8 cellular contexts compared by ENCODE assay signal in genomic region chr11:112320668-112321067, GRCh38.
DNase-seq lines count a peak whose midpoint lies in the region; ATAC-seq and TF ChIP-seq lines count a peak whose summit lies in the region.

No MANE protein-coding gene starts in this region.

- peak; percentile 82 for DNase-seq in glomerular visceral epithelial cell (ENCODE audit: extremely low spot score)
- DNase-seq in sigmoid colon: peak; percentile 88
- no peak for DNase-seq in effector memory CD8-positive, alpha-beta T cell
- DNase-seq in natural killer cell treated with Interleukin-12 subunit alpha and Interleukin-12 subunit beta and Interleukin-15 and Interleukin-18, amount 100 ng/mL, for 72 hours (ENCODE audit: low spot score): no peak
- no peak for DNase-seq in activated T-helper 2 cell treated with anti-CD3 and anti-CD28 coated beads, Interferon-gamma antibody, Interleukin-2, Interleukin-4, amounts not matched to agents 10 μg/mL and 5 μg/mL and 100 μg/mL, durations not matched to agents 14 hours and 24 hours and 36 hours (ENCODE audit: low spot score)
- no peak for DNase-seq in activated T-cell treated with anti-CD3 and anti-CD28 coated beads, Interleukin-2, amount 50 U/mL, for 1 hour

- H3K27me3 Mint-ChIP-seq in effector memory CD8-positive, alpha-beta T cell: no peaks in the 10 kb centered on the region
- no peaks in the 10 kb centered on the region for H3K27me3 Mint-ChIP-seq in natural killer cell treated with Interleukin-12 subunit alpha and Interleukin-12 subunit beta and Interleukin-15 and Interleukin-18, amount 100 ng/mL, for 72 hours
- peaks cover 4% of the 10 kb centered on the region for H3K27me3 Mint-ChIP-seq in activated T-helper 2 cell treated with anti-CD3 and anti-CD28 coated beads, Interferon-gamma antibody, Interleukin-2, Interleukin-4, amounts not matched to agents 10 μg/mL and 5 μg/mL and 100 μg/mL, durations not matched to agents 14 hours and 24 hours and 36 hours (ENCODE audit: low read depth)

- H3K4me3 ChIP-seq in HEK293 (ENCODE audit: low read depth, low read length): no peak overlapping the region
- no peak overlapping the region for H3K4me3 ChIP-seq in sigmoid colon

- peak; percentile 54 for ATAC-seq in SK-N-SH treated with all-trans-retinoic acid at 6 μM for 48 hours
- no peak for ATAC-seq in effector memory CD8-positive, alpha-beta T cell (replicated peaks)
- no peak for ATAC-seq in natural killer cell treated with Interleukin-12 subunit alpha and Interleukin-12 subunit beta and Interleukin-15 and Interleukin-18, amount 100 ng/mL, for 72 hours

- POLR2A ChIA-PET in HEK293 (lab: Yijun Ruan, JAX): no interaction called here

- no peaks in the 10 kb centered on the region for H3K36me3 Mint-ChIP-seq in effector memory CD8-positive, alpha-beta T cell (ENCODE audit: insufficient read depth)
- H3K36me3 Mint-ChIP-seq in natural killer cell treated with Interleukin-12 subunit alpha and Interleukin-12 subunit beta and Interleukin-15 and Interleukin-18, amount 100 ng/mL, for 72 hours: no peaks in the 10 kb centered on the region
- H3K36me3 Mint-ChIP-seq in activated T-helper 2 cell treated with anti-CD3 and anti-CD28 coated beads, Interferon-gamma antibody, Interleukin-2, Interleukin-4, amounts not matched to agents 10 μg/mL and 5 μg/mL and 100 μg/mL, durations not matched to agents 14 hours and 24 hours and 36 hours (ENCODE audit: low read depth): no peaks in the 10 kb centered on the region

- H3K27me3 ChIP-seq in sigmoid colon: no peaks in the 10 kb centered on the region

- 32 to 63% methylated on average over 5 of the region's 5 CpGs for WGBS in sigmoid colon, 2 donors

- no peak for TF ChIP-seq EP300 in sigmoid colon (IDR thresholded peaks at IDR 0.05)

- H3K4me3 Mint-ChIP-seq in effector memory CD8-positive, alpha-beta T cell: no peak overlapping the region
- H3K4me3 Mint-ChIP-seq in natural killer cell treated with Interleukin-12 subunit alpha and Interleukin-12 subunit beta and Interleukin-15 and Interleukin-18, amount 100 ng/mL, for 72 hours: no peak overlapping the region
- H3K4me3 Mint-ChIP-seq in activated T-helper 2 cell treated with anti-CD3 and anti-CD28 coated beads, Interferon-gamma antibody, Interleukin-2, Interleukin-4, amounts not matched to agents 10 μg/mL and 5 μg/mL and 100 μg/mL, durations not matched to agents 14 hours and 24 hours and 36 hours (ENCODE audit: low read depth): no peak overlapping the region

- H3K27ac ChIP-seq in HEK293 (ENCODE audit: extremely low read depth, low read depth, low read length) (no peak overlapping the region), sigmoid colon (peak overlapping the region in 1 of 4 donors; percentile 6)

- H3K36me3 ChIP-seq in HEK293 (ENCODE audit: control insufficient read depth in 2 of 2, insufficient read depth in 1 of 2, low read length in 2 of 2) (no peaks in the 10 kb centered on the region), sigmoid colon (no peaks in the 10 kb centered on the region)

- H3K9me3 ChIP-seq in HEK293 (ENCODE audit: control insufficient read depth, insufficient read depth, low read depth, low read length) (no peaks in the 10 kb centered on the region), sigmoid colon (no peaks in the 10 kb centered on the region)

- TF ChIP-seq CTCF in HEK293 (tag by site-specific recombination; IDR thresholded peaks at IDR 0.05) (no peak), sigmoid colon (IDR thresholded peaks at IDR 0.05) (no peak)

- intact Hi-C loops in sigmoid colon (cut with DNase I): no loop called here
- intact Hi-C loops in activated T-helper 2 cell treated with anti-CD3 and anti-CD28 coated beads, Interferon-gamma antibody, Interleukin-2, Interleukin-4, amounts not matched to agents 10 μg/mL and 5 μg/mL and 100 μg/mL, durations not matched to agents 14 hours and 24 hours and 36 hours (cut with micrococcal nuclease): no loop called here

- H3K9me3 Mint-ChIP-seq in effector memory CD8-positive, alpha-beta T cell: no peaks in the 10 kb centered on the region
- no peaks in the 10 kb centered on the region for H3K9me3 Mint-ChIP-seq in natural killer cell treated with Interleukin-12 subunit alpha and Interleukin-12 subunit beta and Interleukin-15 and Interleukin-18, amount 100 ng/mL, for 72 hours
- peaks cover 4% of the 10 kb centered on the region for H3K9me3 Mint-ChIP-seq in activated T-helper 2 cell treated with anti-CD3 and anti-CD28 coated beads, Interferon-gamma antibody, Interleukin-2, Interleukin-4, amounts not matched to agents 10 μg/mL and 5 μg/mL and 100 μg/mL, durations not matched to agents 14 hours and 24 hours and 36 hours

- H3K4me1 ChIP-seq in HEK293 (ENCODE audit: control insufficient read depth, insufficient read depth, low read length) (peaks cover 8% of the 10 kb centered on the region), sigmoid colon (peaks cover 0 to 46% (median 35%) of the 10 kb centered on the region in 4 donors)

- CTCF ChIA-PET in HEK293 (lab: Yijun Ruan, JAX): interaction anchor here (0.7 to 1.0 kb wide), 3 partner anchors 35 to 969 kb away, joined by 3 to 4 read pairs (median 4); no protein-coding TSS in a partner anchor

- peaks cover 0 to 8% of the 10 kb centered on the region in 2 donors for H3K4me1 Mint-ChIP-seq in effector memory CD8-positive, alpha-beta T cell (ENCODE audit: low read depth in 2 of 2)
- H3K4me1 Mint-ChIP-seq in natural killer cell treated with Interleukin-12 subunit alpha and Interleukin-12 subunit beta and Interleukin-15 and Interleukin-18, amount 100 ng/mL, for 72 hours (ENCODE audit: low read depth in 2 of 2): peaks cover 0 to 14% of the 10 kb centered on the region in 2 donors
- H3K4me1 Mint-ChIP-seq in activated T-helper 2 cell treated with anti-CD3 and anti-CD28 coated beads, Interferon-gamma antibody, Interleukin-2, Interleukin-4, amounts not matched to agents 10 μg/mL and 5 μg/mL and 100 μg/mL, durations not matched to agents 14 hours and 24 hours and 36 hours (ENCODE audit: low read depth): peaks cover 2% of the 10 kb centered on the region

- TF ChIP-seq POLR2A in sigmoid colon (IDR thresholded peaks at IDR 0.05): no peak

- no peak overlapping the region for H3K27ac Mint-ChIP-seq in effector memory CD8-positive, alpha-beta T cell
- H3K27ac Mint-ChIP-seq in natural killer cell treated with Interleukin-12 subunit alpha and Interleukin-12 subunit beta and Interleukin-15 and Interleukin-18, amount 100 ng/mL, for 72 hours: peak overlapping the region in 1 of 2 donors; percentile 28
- no peak overlapping the region for H3K27ac Mint-ChIP-seq in activated T-helper 2 cell treated with anti-CD3 and anti-CD28 coated beads, Interferon-gamma antibody, Interleukin-2, Interleukin-4, amounts not matched to agents 10 μg/mL and 5 μg/mL and 100 μg/mL, durations not matched to agents 14 hours and 24 hours and 36 hours

TF ChIP-seq in HEK293, 187 proteins besides CTCF, POLR2A, EP300 and RAD21 (continues in another document):
- TF ChIP-seq ZNF544 (tag by site-specific recombination; IDR thresholded peaks at IDR 0.05) (peak; percentile 92), ZNF473 (tag by site-specific recombination; IDR thresholded peaks at IDR 0.05) (0 out of 2 replicates have a peak, but pooled peaks have one; percentile 51), ZNF561 (tag by site-specific recombination; IDR thresholded peaks at IDR 0.05; ENCODE audit: borderline replicate concordance) (peak; percentile 61; the same call in 1 of the 2 replicates), ZNF266 (tag by site-specific recombination; IDR thresholded peaks at IDR 0.05; ENCODE audit: low read depth) (no peak), BCL6B (tag by site-specific recombination; IDR thresholded peaks at IDR 0.05) (0 out of 2 replicates have a peak, but pooled peaks have one; percentile 53)

TF ChIP-seq in SK-N-SH treated with all-trans-retinoic acid at 6 μM for 48 hours, 23 proteins besides CTCF, POLR2A, EP300 and RAD21 (continues in another document):
- TF ChIP-seq ESRRG (CRISPR knock-in tag; IDR thresholded peaks at IDR 0.05) (no peak), ZC3H10 (CRISPR knock-in tag; IDR thresholded peaks at IDR 0.05) (no peak), RARB (CRISPR knock-in tag; IDR thresholded peaks at IDR 0.05) (no peak), BACH2 (CRISPR knock-in tag; IDR thresholded peaks at IDR 0.05; ENCODE audit: borderline replicate concordance) (no peak), TSHZ2 (CRISPR knock-in tag; IDR thresholded peaks at IDR 0.05) (no peak), OSR1 (CRISPR knock-in tag; IDR thresholded peaks at IDR 0.05) (no peak), CSRNP3 (CRISPR knock-in tag; IDR thresholded peaks at IDR 0.05) (no peak)

Comparison
In these comparisons a context has a peak if more than half of its experiments do, and no peak if none do; other contexts are left out.
1. DNase-seq: peak in glomerular visceral epithelial cell (single experiment) and sigmoid colon (single experiment); none in effector memory CD8-positive, alpha-beta T cell (0 of 3), natural killer cell treated with Interleukin-12 subunit alpha and Interleukin-12 subunit beta and Interleukin-15 and Interleukin-18, amount 100 ng/mL, for 72 hours (single experiment), activated T-helper 2 cell treated with anti-CD3 and anti-CD28 coated beads, Interferon-gamma antibody, Interleukin-2, Interleukin-4, amounts not matched to agents 10 μg/mL and 5 μg/mL and 100 μg/mL, durations not matched to agents 14 hours and 24 hours and 36 hours (single experiment) and activated T-cell treated with anti-CD3 and anti-CD28 coated beads, Interleukin-2, amount 50 U/mL, for 1 hour (single experiment).